11 cellular contexts compared by ENCODE assay signal in genomic region chr7:74230446-74231231, GRCh38. TPM values are rescaled to one million over a fixed set of nuclear protein-coding genes. Genes with fewer than 3 reads are reported as not detected.
DNase-seq lines count a peak whose midpoint lies in the region; ATAC-seq and TF ChIP-seq lines count a peak whose summit lies in the region.
"Had no signal": no experiment of that assay in that cellular context is flagged by ENCODE, and none has a peak within 500 bp of the region (broad histone marks: within the 10 kb centered on the region; RNA-seq: fewer than 3 reads in every experiment).

No MANE protein-coding gene starts in this region.

- H3K36me3 ChIP-seq in left lung, result peaks cover 4 to 83% of the 10 kb centered on the region in 2 donors

- peak; percentile 19 for TF ChIP-seq POLR2A in GM18505 (IDR thresholded peaks at IDR 0.05; ENCODE audit: borderline replicate concordance, extremely low read depth, insufficient read depth, insufficient read length)

- peak overlapping the region; percentile 26 to 81 for H3K27ac ChIP-seq in left lung

- no peaks in the 10 kb centered on the region for H3K27me3 ChIP-seq in left lung

- peaks cover 0 to 51% of the 10 kb centered on the region in 2 donors for H3K4me1 ChIP-seq in left lung

- no peaks in the 10 kb centered on the region for H3K9me3 ChIP-seq in left lung

- ATAC-seq in GM18505 (IDR thresholded peaks at IDR 0.05; ENCODE audit: unreplicated experiment) (peak; percentile 9), GM21515 (IDR thresholded peaks at IDR 0.05; ENCODE audit: unreplicated experiment) (peak; percentile 46), HG03565 (IDR thresholded peaks at IDR 0.05; ENCODE audit: unreplicated experiment) (peak; percentile 47), left lung (peak; percentile 43)

- DNase-seq in left lung (peak in 1 of 2 donors; percentile 55), GM10266 (ENCODE audit: extremely low spot score) (no peak), NCI-H526 treated with DMSO at 0.1 percent for 48 hours (lab: John Stamatoyannopoulos, UW) (no peak), cortex of kidney (lab: John Stamatoyannopoulos, UW) (no peak), DMS79 treated with DMSO at 0.1 percent for 48 hours (lab: John Stamatoyannopoulos, UW) (no peak)
- DNase-seq: activated naive CD4-positive, alpha-beta T cell treated with anti-CD3 and anti-CD28 coated beads, Interleukin-2, amount 10 ng/mL, durations not matched to agents 7 days and 5 days; NCI-H2227 treated with DMSO at 0.1 percent for 48 hours; T-helper 9 cell had no signal

- H3K4me3 ChIP-seq in left lung, result no peak overlapping the region

- intact Hi-C loops in left lung (cut with DNase I), result no loop called here

- TF ChIP-seq CTCF in left lung (IDR thresholded peaks at IDR 0.05) (no peak), GM10266 (IDR thresholded peaks at IDR 0.05; ENCODE audit: control insufficient read depth, insufficient read depth, low read depth, missing control alignments) (no peak)

RNA-seq across cellular contexts. Expression of gene LAT2, which starts 20.8 kb away (rescaled TPM):
- 10 to 100 TPM; 17.1 to 64.7 TPM for total RNA-seq in left lung

RNA-seq across cellular contexts. Expression of gene RFC2, which starts 23.6 kb away (rescaled TPM):
- total RNA-seq in left lung, result 10 to 100 TPM; 17.0 to 24.5 TPM

RNA-seq across cellular contexts. Expression of gene EIF4H, which starts 56.5 kb away (rescaled TPM):
- 100 to 1,000 TPM; 203 to 259 TPM for total RNA-seq in left lung

RNA-seq across cellular contexts. Expression of gene CLIP2, which starts 58.6 kb away (rescaled TPM):
- total RNA-seq in left lung, result 10 to 100 TPM; 20.6 to 23.2 TPM
